ENCODE assay signal across 1 cellular context in genomic region chr3:43996379-43997301, GRCh38.
A peak's percentile ranks its signal among the peaks of the same experiment; 100 is the strongest.
TF ChIP-seq lines count a peak whose summit lies in the region.

No MANE protein-coding gene starts in this region.

TF ChIP-seq in HEK293, 187 proteins besides CTCF, POLR2A, EP300 and RAD21 (continued from another document and continues in another):
- TF ChIP-seq ZSCAN5A (tag by site-specific recombination; IDR thresholded peaks at IDR 0.05): no peak
- TF ChIP-seq ZBTB11 (tag by site-specific recombination; conservative IDR thresholded peaks at IDR 0.05; ENCODE audit: low read depth): 0 out of 2 replicates have a peak, but pooled peaks have one; percentile 31
- no peak for TF ChIP-seq ZNF629 (tag by site-specific recombination; IDR thresholded peaks at IDR 0.05)
- no peak for TF ChIP-seq KLF7 (tag by site-specific recombination; IDR thresholded peaks at IDR 0.05; ENCODE audit: borderline replicate concordance)
- peak; percentile 72 for TF ChIP-seq SCRT1 (tag by site-specific recombination; IDR thresholded peaks at IDR 0.05; ENCODE audit: borderline replicate concordance)
- TF ChIP-seq ZNF302 (tag by site-specific recombination; IDR thresholded peaks at IDR 0.05; ENCODE audit: low read depth): no peak
- no peak for TF ChIP-seq ZNF416 (tag by site-specific recombination; IDR thresholded peaks at IDR 0.05)
- no peak for TF ChIP-seq ZNF701 (tag by site-specific recombination; IDR thresholded peaks at IDR 0.05)
- peak; percentile 94; the same call in 1 of the 2 replicates for TF ChIP-seq ZXDB (tag by site-specific recombination; IDR thresholded peaks at IDR 0.05)
- no peak for TF ChIP-seq ZNF585B (tag by site-specific recombination; IDR thresholded peaks at IDR 0.05)
- no peak for TF ChIP-seq ZNF10 (tag by site-specific recombination; IDR thresholded peaks at IDR 0.05)
- TF ChIP-seq ZNF433 (tag by site-specific recombination; IDR thresholded peaks at IDR 0.05; ENCODE audit: low read depth): no peak
- TF ChIP-seq ZNF350 (tag by site-specific recombination; IDR thresholded peaks at IDR 0.05): no peak
- TF ChIP-seq ZFP37 (tag by site-specific recombination; IDR thresholded peaks at IDR 0.05): no peak
- no peak for TF ChIP-seq ZNF324 (tag by site-specific recombination; IDR thresholded peaks at IDR 0.05)
- no peak for TF ChIP-seq ZNF658 (tag by site-specific recombination; IDR thresholded peaks at IDR 0.05)
- peak; percentile 10; the same call in 1 of the 2 replicates for TF ChIP-seq KLF16 (tag by site-specific recombination; IDR thresholded peaks at IDR 0.05)
- no peak for TF ChIP-seq RBAK (tag by site-specific recombination; IDR thresholded peaks at IDR 0.05)
- 0 out of 2 replicates have a peak, but pooled peaks have one; percentile 9 for TF ChIP-seq ZFHX2 (tag by site-specific recombination; conservative IDR thresholded peaks at IDR 0.05)
- TF ChIP-seq ZNF791 (tag by site-specific recombination; IDR thresholded peaks at IDR 0.05): no peak
- TF ChIP-seq FEZF1 (tag by site-specific recombination; IDR thresholded peaks at IDR 0.05): no peak
- TF ChIP-seq ZFP69B (tag by site-specific recombination; IDR thresholded peaks at IDR 0.05): peak; percentile 90
- no peak for TF ChIP-seq ZNF148 (tag by site-specific recombination; IDR thresholded peaks at IDR 0.05; ENCODE audit: borderline replicate concordance)
- no peak for TF ChIP-seq ZNF221 (tag by site-specific recombination; IDR thresholded peaks at IDR 0.05; ENCODE audit: borderline replicate concordance)
- TF ChIP-seq ZNF776 (tag by site-specific recombination; IDR thresholded peaks at IDR 0.05; ENCODE audit: borderline replicate concordance): no peak
- TF ChIP-seq ZNF747 (tag by site-specific recombination; IDR thresholded peaks at IDR 0.05): no peak
- TF ChIP-seq SCRT2 (tag by site-specific recombination; IDR thresholded peaks at IDR 0.05): peak; percentile 95
- TF ChIP-seq SP3 (tag by site-specific recombination; IDR thresholded peaks at IDR 0.05): no peak
- peak; percentile 48 for TF ChIP-seq ZBTB26 (tag by site-specific recombination; optimal IDR thresholded peaks at IDR 0.05)
- TF ChIP-seq ZNF600 (tag by site-specific recombination; IDR thresholded peaks at IDR 0.05): no peak
- peak; percentile 32; the same call in 1 of the 2 replicates for TF ChIP-seq ZNF2 (tag by site-specific recombination; IDR thresholded peaks at IDR 0.05)
- TF ChIP-seq ZNF394 (tag by site-specific recombination; IDR thresholded peaks at IDR 0.05; ENCODE audit: borderline replicate concordance): no peak
- peak; percentile 67 for TF ChIP-seq OSR2 (tag by site-specific recombination; IDR thresholded peaks at IDR 0.05)
- TF ChIP-seq ZNF155 (tag by site-specific recombination; IDR thresholded peaks at IDR 0.05): no peak
- TF ChIP-seq ZNF76 (tag by site-specific recombination; IDR thresholded peaks at IDR 0.05; ENCODE audit: borderline replicate concordance, low read depth): peak; percentile 11; the same call in 1 of the 2 replicates
- peak; percentile 31; the same call in 1 of the 2 replicates for TF ChIP-seq SP2 (tag by site-specific recombination; IDR thresholded peaks at IDR 0.05)
- TF ChIP-seq ZEB2 (tag by site-specific recombination; IDR thresholded peaks at IDR 0.05): 0 out of 2 replicates have a peak, but pooled peaks have one; percentile 22
- no peak for TF ChIP-seq HOXD13 (CRISPR knock-in tag; IDR thresholded peaks at IDR 0.05; ENCODE audit: borderline replicate concordance)
- peak; percentile 74 for TF ChIP-seq GLIS2 (tag by site-specific recombination; IDR thresholded peaks at IDR 0.05)
- peak; percentile 36; the same call in 1 of the 2 replicates for TF ChIP-seq ZIC2 (tag by site-specific recombination; IDR thresholded peaks at IDR 0.05)
- no peak for TF ChIP-seq ZBTB49 (tag by site-specific recombination; IDR thresholded peaks at IDR 0.05; ENCODE audit: low read depth)
- TF ChIP-seq ZNF311 (tag by site-specific recombination; IDR thresholded peaks at IDR 0.05; ENCODE audit: borderline replicate concordance): no peak
- no peak for TF ChIP-seq PBX3 (CRISPR knock-in tag; IDR thresholded peaks at IDR 0.05)
- no peak for TF ChIP-seq ZNF362 (tag by site-specific recombination; IDR thresholded peaks at IDR 0.05)
- no peak for TF ChIP-seq ZBTB21 (tag by site-specific recombination; IDR thresholded peaks at IDR 0.05)
- no peak for TF ChIP-seq GLI4 (tag by site-specific recombination; IDR thresholded peaks at IDR 0.05)
- no peak for TF ChIP-seq ZNF157 (tag by site-specific recombination; IDR thresholded peaks at IDR 0.05)
- TF ChIP-seq ZSCAN4 (tag by site-specific recombination; IDR thresholded peaks at IDR 0.05): no peak
- no peak for TF ChIP-seq SALL2 (tag by site-specific recombination; IDR thresholded peaks at IDR 0.05; ENCODE audit: borderline replicate concordance)
- peak; percentile 26; the same call in 1 of the 2 replicates for TF ChIP-seq ZNF654 (tag by site-specific recombination; IDR thresholded peaks at IDR 0.05; ENCODE audit: low read depth)
- peak; percentile 53; the same call in 1 of the 2 replicates for TF ChIP-seq HIC1 (tag by site-specific recombination; IDR thresholded peaks at IDR 0.05)
- TF ChIP-seq ZNF777 (tag by site-specific recombination; IDR thresholded peaks at IDR 0.05; ENCODE audit: borderline replicate concordance): no peak; the same call in 1 of the 2 replicates
- peak; percentile 29; the same call in 1 of the 2 replicates for TF ChIP-seq KLF8 (tag by site-specific recombination; IDR thresholded peaks at IDR 0.05)
- TF ChIP-seq ZNF621 (tag by site-specific recombination; IDR thresholded peaks at IDR 0.05): no peak
